In genomic region chr10:62046522-62047239, GRCh38 we compare ENCODE assay signal across 8 cellular contexts.
DNase-seq lines count a peak whose midpoint lies in the region; ATAC-seq and TF ChIP-seq lines count a peak whose summit lies in the region.

No MANE protein-coding gene starts in this region.

- peaks cover 0 to 4% (median 4%) of the 10 kb centered on the region in 9 donors for H3K36me3 ChIP-seq in heart left ventricle
- peaks cover 16% of the 10 kb centered on the region for H3K36me3 ChIP-seq in OCI-LY7 (ENCODE audit: insufficient read depth, low read length)

- no peak for TF ChIP-seq POLR2A in heart left ventricle (IDR thresholded peaks at IDR 0.05)

- peaks cover 58% of the 10 kb centered on the region; the same call in 1 of the 2 replicates for H3K79me2 ChIP-seq in OCI-LY7 (ENCODE audit: insufficient read depth, low read depth, low read length)

- H3K9me3 ChIP-seq in heart left ventricle, result no peaks in the 10 kb centered on the region
- no peaks in the 10 kb centered on the region for H3K9me3 ChIP-seq in OCI-LY7 (ENCODE audit: low read length)

- H4K20me1 ChIP-seq in OCI-LY7 (ENCODE audit: insufficient read depth, low read length), result no peaks in the 10 kb centered on the region

- peak overlapping the region; percentile 40; the same call in 1 of the 2 replicates for H2AFZ ChIP-seq in OCI-LY7 (ENCODE audit: low read length)

- DNase-seq in heart left ventricle (peak in 3 of 5 donors; percentile 36 to 41 (median 39)), left ventricle myocardium superior (no peak), OCI-LY7 (ENCODE audit: low spot score) (peak; percentile 50), naive B cell (peak; percentile 48), cerebellar nuclear complex (lab: John Stamatoyannopoulos, UW) (no peak), NCI-H1092 treated with DMSO at 0.1 percent for 48 hours (lab: John Stamatoyannopoulos, UW) (no peak)
- DNase-seq in central memory CD8-positive, alpha-beta T cell (ENCODE audit: low spot score in 2 of 2), result no peak

- peaks cover 18% of the 10 kb centered on the region for H3K36me3 Mint-ChIP-seq in central memory CD8-positive, alpha-beta T cell (ENCODE audit: insufficient read depth)
- peaks cover 20 to 30% of the 10 kb centered on the region in 2 donors for H3K36me3 Mint-ChIP-seq in naive B cell

- H3K4me3 Mint-ChIP-seq in central memory CD8-positive, alpha-beta T cell, result peak overlapping the region; percentile 87
- H3K4me3 Mint-ChIP-seq in naive B cell, result peak overlapping the region; percentile 75 to 93 (median 80)

- intact Hi-C loops in heart left ventricle (cut with DNase I), result loop anchor here in 7 of 10 donors (5.0 to 10.0 kb wide), 6 partner anchors 36 to 149 kb away; no protein-coding TSS in a partner anchor
- intact Hi-C loops in left ventricle myocardium superior (cut with micrococcal nuclease), result loop anchor here (5.0 kb wide), 2 partner anchors 36 to 149 kb away; no protein-coding TSS in a partner anchor
- intact Hi-C loops in OCI-LY7 (cut with micrococcal nuclease; ENCODE audit: unreplicated experiment), result loop anchor here (1.0 to 10.0 kb wide), 4 partner anchors 36 to 1221 kb away; no protein-coding TSS in a partner anchor

- peak overlapping the region; percentile 85 for H3K4me2 ChIP-seq in OCI-LY7 (ENCODE audit: low read length)

- 44 to 60% (median 51%) methylated on average over 4 of the region's 4 CpGs for WGBS in heart left ventricle, 4 donors

- H3K27me3 Mint-ChIP-seq in central memory CD8-positive, alpha-beta T cell, result no peaks in the 10 kb centered on the region
- no peaks in the 10 kb centered on the region for H3K27me3 Mint-ChIP-seq in naive B cell

- H3K27me3 ChIP-seq in heart left ventricle, result no peaks in the 10 kb centered on the region

- POLR2A ChIA-PET in OCI-LY7 (lab: Charles Lee), result interaction anchor here (0.5 to 15.5 kb wide), 29 partner anchors 8 to 1565 kb away, joined by 3 to 277 read pairs (median 5); partner anchors contain the start of gene ARID5B

- no peaks in the 10 kb centered on the region for H3K9me2 ChIP-seq in OCI-LY7 (ENCODE audit: insufficient read depth, low read length)

- no peak for TF ChIP-seq CTCF in heart left ventricle (IDR thresholded peaks at IDR 0.05)
- TF ChIP-seq CTCF in OCI-LY7 (conservative IDR thresholded peaks at IDR 0.05; ENCODE audit: low read length), result no peak

- peak overlapping the region; percentile 88 for H3K27ac Mint-ChIP-seq in central memory CD8-positive, alpha-beta T cell (ENCODE audit: low read depth)
- H3K27ac Mint-ChIP-seq in naive B cell, result peak overlapping the region; percentile 81 to 97 (median 94)

- TSS peak; percentile 43 for BruUV-seq in OCI-LY7 (replicated peaks; lab: Mats Ljungman, UMichigan)

- H3K4me1 ChIP-seq in heart left ventricle, result peaks cover 15 to 90% (median 50%) of the 10 kb centered on the region in 12 donors
- H3K4me1 ChIP-seq in OCI-LY7 (ENCODE audit: insufficient read depth, low read length, poor library complexity, severe bottlenecking), result peaks cover 94% of the 10 kb centered on the region

- ATAC-seq in heart left ventricle, result no peak
- no peak for ATAC-seq in left ventricle myocardium superior
- peak; percentile 38 for ATAC-seq in HG02798 (IDR thresholded peaks at IDR 0.05; ENCODE audit: poor library complexity, unreplicated experiment)
- ATAC-seq in central memory CD8-positive, alpha-beta T cell (replicated peaks; ENCODE audit: extremely low read depth, poor library complexity, severe bottlenecking), result no peak
- ATAC-seq in naive B cell (ENCODE audit: low read depth in 2 of 2), result peak; percentile 58 to 60

- H3K4me1 Mint-ChIP-seq in central memory CD8-positive, alpha-beta T cell, result peaks cover 88% of the 10 kb centered on the region
- peaks cover 82 to 98% (median 94%) of the 10 kb centered on the region in 3 donors for H3K4me1 Mint-ChIP-seq in naive B cell

- CTCF ChIA-PET in OCI-LY7 (lab: Charles Lee; ENCODE audit: unreplicated experiment), result interaction anchor here (0.5 to 0.9 kb wide), 4 partner anchors 84 to 170 kb away, joined by 3 read pairs; no protein-coding TSS in a partner anchor

- no peak overlapping the region for H3K4me3 ChIP-seq in heart left ventricle
- H3K4me3 ChIP-seq in OCI-LY7 (ENCODE audit: low read depth, low read length, poor library complexity, severe bottlenecking), result peak overlapping the region; percentile 27

- no peaks in the 10 kb centered on the region for H3K9me3 Mint-ChIP-seq in central memory CD8-positive, alpha-beta T cell
- peaks cover 0 to 11% (median 4%) of the 10 kb centered on the region in 7 donors for H3K9me3 Mint-ChIP-seq in naive B cell

- peak overlapping the region; percentile 51 to 99 (median 94) for H3K27ac ChIP-seq in heart left ventricle
- peak overlapping the region; percentile 76 for H3K27ac ChIP-seq in OCI-LY7 (ENCODE audit: low read depth, low read length, poor library complexity, severe bottlenecking)

Comparison
In these comparisons a context has a peak if more than half of its experiments do, and no peak if none do; other contexts are left out.
1. DNase-seq: peak in heart left ventricle (3 of 5), OCI-LY7 (single experiment) and naive B cell (single experiment); none in left ventricle myocardium superior (single experiment), central memory CD8-positive, alpha-beta T cell (0 of 2), cerebellar nuclear complex (0 of 2) and NCI-H1092 treated with DMSO at 0.1 percent for 48 hours (single experiment).
2. ATAC-seq: peak in HG02798 (single experiment) and naive B cell (2 of 2); none in heart left ventricle (0 of 4), left ventricle myocardium superior (single experiment) and central memory CD8-positive, alpha-beta T cell (single experiment).